9 cellular contexts compared by ENCODE assay signal in the genomic region with DNA sequence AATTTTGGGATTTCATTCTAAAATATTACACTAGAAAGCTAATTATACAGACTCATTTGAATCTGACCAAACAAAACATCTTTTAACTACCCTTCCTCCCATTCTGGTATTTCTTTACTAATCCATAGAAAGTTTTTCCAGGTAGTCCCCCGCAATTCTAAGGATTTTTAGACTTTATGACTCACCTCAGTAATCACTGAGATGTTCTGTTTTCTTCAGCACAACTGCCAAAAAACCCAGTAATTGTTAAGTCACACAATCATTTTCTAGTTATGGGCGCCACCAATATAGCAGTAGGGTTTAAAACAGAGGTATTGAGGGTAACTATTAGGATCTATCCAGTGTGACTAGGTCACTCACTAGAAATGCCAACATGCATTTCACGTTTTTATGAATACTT. TPM values are rescaled to one million over a fixed set of nuclear protein-coding genes. Genes with fewer than 3 reads are reported as not detected.
DNase-seq lines count a peak whose midpoint lies in the region; ATAC-seq, FAIRE-seq and TF ChIP-seq lines count a peak whose summit lies in the region.
"Had no signal": no experiment of that assay in that cellular context is flagged by ENCODE, and none has a peak within 500 bp of the region (broad histone marks: within the 10 kb centered on the region; RNA-seq: fewer than 3 reads in every experiment).

No MANE protein-coding gene starts in this region.

- 8 to 12% (median 10%) methylated on average over 3 of the region's 3 CpGs for WGBS in heart left ventricle, 4 donors
- 2% methylated on average over 3 of the region's 3 CpGs for WGBS in liver

- no peak for FAIRE-seq in GM12891 (lab: Jason Lieb, UNC)

- TF ChIP-seq CTCF in heart left ventricle (IDR thresholded peaks at IDR 0.05) (no peak), astrocyte of the spinal cord (IDR thresholded peaks at IDR 0.05; ENCODE audit: low read depth, low read length) (no peak), liver (IDR thresholded peaks at IDR 0.05; ENCODE audit: low read depth, low read length, missing input control) (no peak), uterus (IDR thresholded peaks at IDR 0.05) (no peak)

- H3K36me3 ChIP-seq in heart left ventricle (peaks cover 0 to 46% (median 41%) of the 10 kb centered on the region in 9 donors), liver (ENCODE audit: control insufficient read depth in 4 of 4, insufficient read depth in 3 of 4, low read depth in 1 of 4, low read length in 3 of 4) (peaks cover 2 to 16% (median 7%) of the 10 kb centered on the region in 4 donors), uterus (no peaks in the 10 kb centered on the region)

- peak overlapping the region; percentile 55 to 100 (median 88) for H3K4me3 ChIP-seq in heart left ventricle
- H3K4me3 ChIP-seq in astrocyte of the spinal cord (ENCODE audit: low read depth, low read length): peak overlapping the region; percentile 80
- H3K4me3 ChIP-seq in liver (ENCODE audit: low read depth in 1 of 3, low read length in 3 of 3): peak overlapping the region; percentile 91 to 100 (median 95)
- H3K4me3 ChIP-seq in uterus: peak overlapping the region; percentile 71 to 82

- no peaks in the 10 kb centered on the region for H3K27me3 ChIP-seq in heart left ventricle
- no peaks in the 10 kb centered on the region for H3K27me3 ChIP-seq in liver (ENCODE audit: control insufficient read depth in 4 of 4, insufficient read depth in 4 of 4, low read length in 3 of 4)
- no peaks in the 10 kb centered on the region for H3K27me3 ChIP-seq in uterus

- TF ChIP-seq POLR2A in heart left ventricle (IDR thresholded peaks at IDR 0.05) (no peak), uterus (IDR thresholded peaks at IDR 0.05) (no peak), GM12891 (IDR thresholded peaks at IDR 0.05; ENCODE audit: low read depth, low read length) (no peak)

- DNase-seq in heart left ventricle (no peak), Right ventricle myocardium superior (no peak), astrocyte of the spinal cord (ENCODE audit: low read depth, low spot score) (no peak), uterus (no peak), GM12891 (ENCODE audit: insufficient read length, low spot score) (no peak)
- no peak for DNase-seq in activated naive CD4-positive, alpha-beta T cell (lab: John Stamatoyannopoulos, UW)
- DNase-seq: activated T-cell treated with anti-CD3 and anti-CD28 coated beads, Interleukin-2, amount 50 U/mL, for 72 hours had no signal

- in situ Hi-C loops in astrocyte of the spinal cord (cut with HindIII; ENCODE audit: low sequenced_read_pairs): no loop called here

- ATAC-seq in heart left ventricle: no peak
- no peak for ATAC-seq in Right ventricle myocardium superior (ENCODE audit: poor library complexity)
- no peak for ATAC-seq in HG03460 (IDR thresholded peaks at IDR 0.05; ENCODE audit: unreplicated experiment)
- ATAC-seq: activated T-cell treated with anti-CD3 and anti-CD28 coated beads, Interleukin-2, amount 50 U/mL, for 72 hours had no signal

- intact Hi-C loops in heart left ventricle (cut with DNase I): loop anchor here in 7 of 10 donors (2.0 to 10.0 kb wide), 5 partner anchors 14 to 59 kb away; partner anchors contain the start of gene PSMA3 (in 6 of the 7)
- intact Hi-C loops in Right ventricle myocardium superior (cut with DNase I): no loop called here
- intact Hi-C loops in uterus (cut with DNase I; ENCODE audit: low total_unique reads): loop anchor here (10.0 kb wide), 1 partner anchor 52 kb away; the partner anchor contains the start of gene PSMA3

- H3K9me3 ChIP-seq in heart left ventricle (no peaks in the 10 kb centered on the region), liver (ENCODE audit: control insufficient read depth in 4 of 4, low read length in 3 of 4) (no peaks in the 10 kb centered on the region), uterus (no peaks in the 10 kb centered on the region)

- H3K4me1 ChIP-seq in heart left ventricle (peaks cover 14 to 63% (median 46%) of the 10 kb centered on the region in 12 donors), liver (ENCODE audit: control insufficient read depth in 4 of 4, insufficient read depth in 4 of 4, low read length in 3 of 4) (peaks cover 10 to 40% (median 30%) of the 10 kb centered on the region in 4 donors), uterus (peaks cover 0 to 5% of the 10 kb centered on the region in 2 donors)

- H3K9ac ChIP-seq in liver (ENCODE audit: low read depth in 1 of 2, low read length in 2 of 2): peak overlapping the region; percentile 87 to 99

- H3K27ac ChIP-seq in heart left ventricle (peak overlapping the region in 11 of 12 donors; percentile 5 to 99 (median 94)), liver (ENCODE audit: low read depth in 1 of 2, low read length in 2 of 2) (peak overlapping the region; percentile 99), uterus (peak overlapping the region; percentile 98 to 99)

- TF ChIP-seq RAD21 in liver (IDR thresholded peaks at IDR 0.05): no peak

TF ChIP-seq in liver, 16 proteins besides CTCF, POLR2A, EP300 and RAD21 (continues in another document):
- TF ChIP-seq EGR1 (IDR thresholded peaks at IDR 0.05; ENCODE audit: low read depth in 2 of 2): no peak
- TF ChIP-seq GABPA (IDR thresholded peaks at IDR 0.05 in 1 of 2, conservative IDR thresholded peaks at IDR 0.05 in 1 of 2): no peak
- TF ChIP-seq TAF1 (conservative IDR thresholded peaks at IDR 0.05): no peak
- TF ChIP-seq NR2F2 (IDR thresholded peaks at IDR 0.05): no peak
- no peak for TF ChIP-seq REST (IDR thresholded peaks at IDR 0.05)

TF ChIP-seq in GM12891, 5 proteins besides CTCF, POLR2A, EP300 and RAD21:
- TF ChIP-seq PAX5 (IDR thresholded peaks at IDR 0.05; ENCODE audit: insufficient read depth, low read length, severe bottlenecking) (no peak), POU2F2 (IDR thresholded peaks at IDR 0.05; ENCODE audit: low read depth, low read length) (no peak), TAF1 (IDR thresholded peaks at IDR 0.05; ENCODE audit: low read depth, low read length) (no peak), SPI1 (IDR thresholded peaks at IDR 0.05; ENCODE audit: low read depth, low read length) (no peak), POLR2AphosphoS5 (IDR thresholded peaks at IDR 0.05; ENCODE audit: low read depth, low read length) (no peak)

RNA-seq across cellular contexts. Expression of gene ARID4A, which starts 1.6 kb away (rescaled TPM):
- total RNA-seq in heart left ventricle (10 to 100 TPM in 8 of 9 donors, 1 to 10 TPM in 1; 7.0 to 23.1 (median 16.0) TPM), Right ventricle myocardium superior (15.4 TPM), liver (10 to 100 TPM; 10.1 to 13.9 TPM), uterus (10 to 100 TPM in 2 of 4 donors, 1 to 10 TPM in 2; 8.2 to 37.5 (median 21.0) TPM)
- polyA plus RNA-seq in heart left ventricle (10 to 100 TPM in 1 of 2 donors, 1 to 10 TPM in 1; 5.6 to 11.7 TPM), liver (10 to 100 TPM in 1 of 2 donors, 1 to 10 TPM in 1; 3.8 to 26.9 TPM)
- polyA plus RNA-seq in GM12891 (2012; ENCODE audit: low read depth, missing spikeins): 9.0 TPM

RNA-seq across cellular contexts. Expression of gene PSMA3, which starts 52.1 kb away (rescaled TPM):
- 100 to 1,000 TPM; 121 to 232 (median 155) TPM for total RNA-seq in heart left ventricle
- 100 to 1,000 TPM; 206 to 208 TPM for polyA plus RNA-seq in heart left ventricle
- total RNA-seq in Right ventricle myocardium superior: 162 TPM
- 100 to 1,000 TPM in 1 of 2 donors, 10 to 100 TPM in 1; 54.6 to 120 TPM for total RNA-seq in liver
- 100 to 1,000 TPM; 106 to 192 TPM for polyA plus RNA-seq in liver
- total RNA-seq in uterus: 100 to 1,000 TPM in 2 of 4 donors, 10 to 100 TPM in 2; 61.2 to 204 (median 114) TPM
- 180 TPM for polyA plus RNA-seq in GM12891 (2012; ENCODE audit: low read depth, missing spikeins)
